9 cellular contexts compared by ENCODE assay signal in the genomic region with DNA sequence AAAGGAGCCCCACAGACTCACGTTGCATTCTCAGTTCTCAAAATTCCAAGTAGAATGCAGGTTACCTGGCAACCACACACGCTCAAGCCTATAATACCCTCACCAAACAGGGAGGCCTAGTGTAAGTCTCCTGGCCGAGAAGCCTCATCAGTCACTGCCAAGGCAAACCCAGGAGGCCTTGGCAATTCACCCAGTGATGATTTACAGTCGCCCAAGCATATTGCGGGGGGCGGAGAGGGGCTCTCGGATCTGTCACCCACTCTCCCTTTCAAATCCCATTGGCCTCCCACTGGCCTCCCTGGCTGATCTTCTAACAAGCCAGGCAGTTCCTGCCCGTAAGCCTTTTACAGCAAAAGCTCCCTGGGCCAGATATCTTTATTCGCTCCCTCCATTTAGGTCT. TPM values are rescaled to one million over a fixed set of nuclear protein-coding genes. Genes with fewer than 3 reads are reported as not detected.
DNase-seq lines count a peak whose midpoint lies in the region; ATAC-seq, FAIRE-seq and TF ChIP-seq lines count a peak whose summit lies in the region.
"Had no signal": no experiment of that assay in that cellular context is flagged by ENCODE, and none has a peak within 500 bp of the region (broad histone marks: within the 10 kb centered on the region; RNA-seq: fewer than 3 reads in every experiment).

No MANE protein-coding gene starts in this region.

- H3K9me3 Mint-ChIP-seq in neural progenitor cell: peaks cover 3% of the 10 kb centered on the region

- H3K9me1 ChIP-seq in endothelial cell of umbilical vein (replicated peaks; ENCODE audit: control insufficient read depth, extremely low read depth, insufficient read depth, low read length): no peaks in the 10 kb centered on the region

- H3K9ac ChIP-seq in NT2/D1 (ENCODE audit: insufficient read length, low read depth) (peak overlapping the region; percentile 99), endothelial cell of umbilical vein (replicated peaks; ENCODE audit: extremely low read depth, insufficient read depth, low read length) (peak overlapping the region; percentile 78), neural progenitor cell (peak overlapping the region; percentile 94)

- intact Hi-C loops in endothelial cell of umbilical vein (cut with micrococcal nuclease): loop anchor here (5.0 kb wide), 2 partner anchors 165 to 310 kb away; a partner anchor contains a TSS

- peaks cover 16% of the 10 kb centered on the region for H3F3A ChIP-seq in neural progenitor cell (ENCODE audit: low read depth)

- CTCF ChIA-PET in endothelial cell of umbilical vein (lab: Charles Lee): interaction anchor here (1.4 to 4.9 kb wide), 7 partner anchors 8 to 316 kb away, joined by 4 to 124 read pairs (median 19); a partner anchor contains a TSS

- ATAC-seq in GM21381 (IDR thresholded peaks at IDR 0.05; ENCODE audit: unreplicated experiment): no peak

- no peak for DNase-seq in GM06990 (ENCODE audit: extremely low read depth, insufficient read length)
- no peak for DNase-seq in NT2/D1 (ENCODE audit: low read depth, low spot score)
- DNase-seq in endothelial cell of umbilical vein (ENCODE audit: low read depth, low spot score): peak; percentile 29
- no peak for DNase-seq in neural progenitor cell (ENCODE audit: low spot score)
- no peak for DNase-seq in DMS153 treated with DMSO at 0.1 percent for 48 hours (lab: John Stamatoyannopoulos, UW; ENCODE audit: unreplicated experiment)
- no peak for DNase-seq in epidermal melanocyte (ENCODE audit: insufficient read length, low spot score)
- no peak for DNase-seq in HT-29 (ENCODE audit: low spot score)

- no peak for FAIRE-seq in endothelial cell of umbilical vein (lab: Jason Lieb, UNC)
- FAIRE-seq: TTC549 had no signal

- H3K4me1 Mint-ChIP-seq in neural progenitor cell: peaks cover 30% of the 10 kb centered on the region

- H2AFZ ChIP-seq in endothelial cell of umbilical vein (ENCODE audit: low read depth, low read length) (no peak overlapping the region), neural progenitor cell (replicated peaks) (no peak overlapping the region)

- H3K36me3 ChIP-seq in GM06990 (ENCODE audit: control insufficient read depth, insufficient read depth, low read length) (peaks cover 6% of the 10 kb centered on the region), NT2/D1 (ENCODE audit: insufficient read depth, insufficient read length, low read length) (peaks cover 50% of the 10 kb centered on the region), endothelial cell of umbilical vein (ENCODE audit: control insufficient read depth in 2 of 2, extremely low read depth in 1 of 2, insufficient read depth in 2 of 2, low read length in 2 of 2) (peaks cover 5 to 7% of the 10 kb centered on the region in 2 experiments), neural progenitor cell (no peaks in the 10 kb centered on the region)

- TF ChIP-seq POLR2A in endothelial cell of umbilical vein (IDR thresholded peaks at IDR 0.05; ENCODE audit: low read depth, low read length): no peak

- H3K27me3 ChIP-seq in GM06990 (replicated peaks; ENCODE audit: control insufficient read depth, insufficient read depth, low read length) (no peaks in the 10 kb centered on the region), NT2/D1 (ENCODE audit: insufficient read depth, insufficient read length) (no peaks in the 10 kb centered on the region), endothelial cell of umbilical vein (ENCODE audit: control insufficient read depth in 2 of 2, insufficient read depth in 2 of 2, low read length in 2 of 2) (no peaks in the 10 kb centered on the region), neural progenitor cell (no peaks in the 10 kb centered on the region)

- H3K79me2 ChIP-seq in endothelial cell of umbilical vein (ENCODE audit: control insufficient read depth, insufficient read depth, low read length) (peaks cover 58% of the 10 kb centered on the region), neural progenitor cell (ENCODE audit: low read depth) (peaks cover 61% of the 10 kb centered on the region)

- POLR2A ChIA-PET in endothelial cell of umbilical vein (lab: Charles Lee): interaction anchor here (0.5 to 1.7 kb wide), 2 partner anchors 8 to 137 kb away, joined by 3 to 5 read pairs; no protein-coding TSS in a partner anchor

- peak overlapping the region; percentile 51 for H3K27ac Mint-ChIP-seq in neural progenitor cell

- H3K36me3 Mint-ChIP-seq in neural progenitor cell: peaks cover 24% of the 10 kb centered on the region

- H3K4me3 ChIP-seq in GM06990 (replicated peaks; ENCODE audit: low read depth, low read length) (peak overlapping the region; percentile 93), NT2/D1 (ENCODE audit: insufficient read length, low read depth) (peak overlapping the region; percentile 98), endothelial cell of umbilical vein (replicated peaks in 1 of 3; ENCODE audit: insufficient read depth in 1 of 3, low read depth in 1 of 3, low read length in 3 of 3) (peak overlapping the region; percentile 72 to 85 (median 85)), neural progenitor cell (peak overlapping the region; percentile 94)

- H3K4me1 ChIP-seq in NT2/D1 (ENCODE audit: insufficient read depth, insufficient read length) (peaks cover 8% of the 10 kb centered on the region), endothelial cell of umbilical vein (ENCODE audit: control insufficient read depth, extremely low read depth, insufficient read depth, low read length) (peaks cover 14% of the 10 kb centered on the region), neural progenitor cell (peaks cover 21% of the 10 kb centered on the region)

- H3K27ac ChIP-seq in endothelial cell of umbilical vein (ENCODE audit: insufficient read depth, low read depth, low read length) (peak overlapping the region; percentile 62), neural progenitor cell (no peak overlapping the region)

- peaks cover 7% of the 10 kb centered on the region for H3K27me3 Mint-ChIP-seq in neural progenitor cell (ENCODE audit: insufficient read depth, low read depth)

- peak overlapping the region; percentile 100 for H3K4me3 Mint-ChIP-seq in neural progenitor cell

- H3K4me2 ChIP-seq in endothelial cell of umbilical vein (ENCODE audit: insufficient read depth, low read length) (peak overlapping the region; percentile 80), neural progenitor cell (peak overlapping the region; percentile 98)

- H3K9me3 ChIP-seq in NT2/D1 (ENCODE audit: insufficient read depth, low read length) (no peaks in the 10 kb centered on the region), endothelial cell of umbilical vein (replicated peaks; ENCODE audit: control insufficient read depth, insufficient read depth, low read length) (no peaks in the 10 kb centered on the region), neural progenitor cell (ENCODE audit: low read depth) (no peaks in the 10 kb centered on the region)

- TF ChIP-seq CTCF in GM06990 (IDR thresholded peaks at IDR 0.05; ENCODE audit: insufficient read depth, low read length, poor library complexity, severe bottlenecking): no peak
- no peak for TF ChIP-seq CTCF in endothelial cell of umbilical vein (IDR thresholded peaks at IDR 0.05; ENCODE audit: extremely low read depth in 1 of 2, insufficient read depth in 1 of 2, low read depth in 1 of 2, low read length in 2 of 2)
- TF ChIP-seq CTCF in neural progenitor cell (IDR thresholded peaks at IDR 0.05): no peak

- H4K20me1 ChIP-seq in endothelial cell of umbilical vein (replicated peaks; ENCODE audit: control insufficient read depth, extremely low read depth, insufficient read depth, low read length) (no peaks in the 10 kb centered on the region), neural progenitor cell (ENCODE audit: low read depth) (peaks cover 52% of the 10 kb centered on the region)

- dilution Hi-C loops in endothelial cell of umbilical vein (cut with MboI; ENCODE audit: extremely low pct_ligation_motif_present, low sequenced_read_pairs): no loop called here

- BruUV-seq in endothelial cell of umbilical vein (replicated peaks; lab: Mats Ljungman, UMichigan): no TSS peak

RNA-seq across cellular contexts. Expression of a gene that starts 1.1 kb away (rescaled TPM):
- total RNA-seq in endothelial cell of umbilical vein (95.4 and 99.6 TPM in 2 replicates), neural progenitor cell (ENCODE audit: low replicate concordance) (131 and 210 TPM in 2 replicates)
- 63.9 and 65.1 TPM in 2 replicates for polyA plus RNA-seq in endothelial cell of umbilical vein
- polyA plus RNA-seq in endothelial cell of umbilical vein (2011; cell fraction: cytosol; rRNA removed): 22.1 and 25.7 TPM in 2 replicates
- polyA plus RNA-seq in endothelial cell of umbilical vein (2011; cell fraction: nucleus; rRNA removed): 338 and 395 TPM in 2 replicates
- polyA plus RNA-seq in endothelial cell of umbilical vein (2012): 54.2 and 64.3 TPM in 2 replicates
- polyA minus RNA-seq in endothelial cell of umbilical vein: 107 and 112 TPM in 2 replicates
- polyA minus RNA-seq in endothelial cell of umbilical vein (2011; cell fraction: cytosol; rRNA and poly(A)+ RNA removed): 31.2 TPM
- polyA minus RNA-seq in endothelial cell of umbilical vein (2011; cell fraction: nucleus; rRNA and poly(A)+ RNA removed): 119 and 124 TPM in 2 replicates
- 66.2 and 66.3 TPM in 2 replicates for total RNA-seq in HT-29 (2014; rRNA removed; shearing (Covaris generic))

RNA-seq across cellular contexts. Expression of a gene that starts 32.1 kb away (rescaled TPM):
- total RNA-seq in endothelial cell of umbilical vein: 47.2 and 50.8 TPM in 2 replicates
- 21.0 and 25.7 TPM in 2 replicates for polyA plus RNA-seq in endothelial cell of umbilical vein
- polyA plus RNA-seq in endothelial cell of umbilical vein (2011; cell fraction: cytosol; rRNA removed): 18.1 and 24.8 TPM in 2 replicates
- 33.8 and 36.8 TPM in 2 replicates for polyA plus RNA-seq in endothelial cell of umbilical vein (2011; cell fraction: nucleus; rRNA removed)
- 28.1 and 32.1 TPM in 2 replicates for polyA plus RNA-seq in endothelial cell of umbilical vein (2012)
- 8.5 and 10.2 TPM in 2 replicates for polyA minus RNA-seq in endothelial cell of umbilical vein
- 12.4 TPM for polyA minus RNA-seq in endothelial cell of umbilical vein (2011; cell fraction: cytosol; rRNA and poly(A)+ RNA removed)
- polyA minus RNA-seq in endothelial cell of umbilical vein (2011; cell fraction: nucleus; rRNA and poly(A)+ RNA removed): 12.1 and 23.6 TPM in 2 replicates
- total RNA-seq in neural progenitor cell (ENCODE audit: low replicate concordance): 9.1 and 30.3 TPM in 2 replicates
- total RNA-seq in HT-29 (2014; rRNA removed; shearing (Covaris generic)): 18.4 and 32.9 TPM in 2 replicates

RNA-seq across cellular contexts. Expression of a gene that starts 38.1 kb away (rescaled TPM):
- total RNA-seq in endothelial cell of umbilical vein (42.6 and 44.1 TPM in 2 replicates), neural progenitor cell (ENCODE audit: low replicate concordance) (20.1 and 23.7 TPM in 2 replicates)
- 16.4 and 18.3 TPM in 2 replicates for polyA plus RNA-seq in endothelial cell of umbilical vein
- polyA plus RNA-seq in endothelial cell of umbilical vein (2011; cell fraction: cytosol; rRNA removed): 13.0 and 13.1 TPM in 2 replicates
- polyA plus RNA-seq in endothelial cell of umbilical vein (2011; cell fraction: nucleus; rRNA removed): 45.0 and 45.9 TPM in 2 replicates
- polyA plus RNA-seq in endothelial cell of umbilical vein (2012): 17.8 and 19.7 TPM in 2 replicates
- polyA minus RNA-seq in endothelial cell of umbilical vein: 10.4 and 12.7 TPM in 2 replicates
- 17.8 TPM for polyA minus RNA-seq in endothelial cell of umbilical vein (2011; cell fraction: cytosol; rRNA and poly(A)+ RNA removed)
- 15.2 and 16.5 TPM in 2 replicates for polyA minus RNA-seq in endothelial cell of umbilical vein (2011; cell fraction: nucleus; rRNA and poly(A)+ RNA removed)
- 41.7 and 50.4 TPM in 2 replicates for total RNA-seq in HT-29 (2014; rRNA removed; shearing (Covaris generic))

RNA-seq across cellular contexts. Expression of a gene that starts 46.6 kb away (rescaled TPM):
- total RNA-seq in endothelial cell of umbilical vein (4.1 and 4.3 TPM in 2 replicates), neural progenitor cell (ENCODE audit: low replicate concordance) (not detected in 2 replicates)
- polyA plus RNA-seq in endothelial cell of umbilical vein: 5.7 and 7.0 TPM in 2 replicates
- 2.7 and 3.1 TPM in 2 replicates for polyA plus RNA-seq in endothelial cell of umbilical vein (2011; cell fraction: cytosol; rRNA removed)
- 10.8 and 12.5 TPM in 2 replicates for polyA plus RNA-seq in endothelial cell of umbilical vein (2011; cell fraction: nucleus; rRNA removed)
- 6.6 and 16.4 TPM in 2 replicates for polyA plus RNA-seq in endothelial cell of umbilical vein (2012)
- polyA minus RNA-seq in endothelial cell of umbilical vein: 2.8 and 6.9 TPM in 2 replicates
- polyA minus RNA-seq in endothelial cell of umbilical vein (2011; cell fraction: cytosol; rRNA and poly(A)+ RNA removed): not detected
- 1.6 and 4.4 TPM in 2 replicates for polyA minus RNA-seq in endothelial cell of umbilical vein (2011; cell fraction: nucleus; rRNA and poly(A)+ RNA removed)
- not detected in 2 replicates for total RNA-seq in HT-29 (2014; rRNA removed; shearing (Covaris generic))
